20 cellular contexts compared by ENCODE assay signal in genomic region chr16:11047939-11048500, GRCh38.
DNase-seq lines count a peak whose midpoint lies in the region; TF ChIP-seq lines count a peak whose summit lies in the region.
"Had no signal": no experiment of that assay in that cellular context is flagged by ENCODE, and none has a peak within 500 bp of the region (broad histone marks: within the 10 kb centered on the region; RNA-seq: fewer than 3 reads in every experiment).

No MANE protein-coding gene starts in this region.

- peak; percentile 25 for DNase-seq in NCI-H2171 treated with DMSO at 0.1 percent for 48 hours (lab: John Stamatoyannopoulos, UW)
- DNase-seq in NCI-H2171 (lab: John Stamatoyannopoulos, UW) = no peak
- peak; percentile 65 for DNase-seq in G401 (ENCODE audit: low spot score)
- DNase-seq in cerebellum (ENCODE audit: low spot score) = peak; percentile 47
- DNase-seq in stomach = no peak
- DNase-seq in inferior parietal cortex (ENCODE audit: extremely low spot score) = no peak
- DNase-seq in NCI-H2081 treated with DMSO at 0.1 percent for 48 hours (lab: John Stamatoyannopoulos, UW) = no peak
- DNase-seq: 8988T; activated CD4-positive, CD25-positive, alpha-beta regulatory T cell treated with anti-CD3 and anti-CD28 coated beads, Interleukin-2, amount 50 U/mL, for 72 hours; activated gamma-delta T cell; amniotic stem cell; COR-L47; erythroblast; NCI-H1048; NCI-H2029; NCI-H526 treated with DMSO at 0.1 percent for 48 hours; stimulated activated CD4-positive, alpha-beta T cell treated with anti-CD3 and anti-CD28 coated beads, Interleukin-2, amount 100 ng/mL, for 48 hours had no signal

- no peaks in the 10 kb centered on the region for H3K27me3 ChIP-seq in stomach

- intact Hi-C loops in stomach (cut with DNase I; ENCODE audit: low total_unique reads) = no loop called here

- H3K4me1 Mint-ChIP-seq in nephron = peaks cover 47% of the 10 kb centered on the region

- H3K4me1 ChIP-seq in stomach = peaks cover 0 to 14% (median 5%) of the 10 kb centered on the region in 4 donors
- H3K4me1 ChIP-seq: prostate gland had no signal

- TF ChIP-seq CTCF in nephron (IDR thresholded peaks at IDR 0.05; ENCODE audit: unreplicated experiment in 3 of 3) (no peak), stomach (IDR thresholded peaks at IDR 0.05) (no peak)

- H3K4me3 ChIP-seq in stomach = no peak overlapping the region
- H3K4me3 ChIP-seq: HAP-1, prostate gland had no signal

- peak overlapping the region; percentile 95 to 97 (median 97) for H3K27ac Mint-ChIP-seq in nephron

- H3K9me3 Mint-ChIP-seq in nephron = no peaks in the 10 kb centered on the region

- no peak for TF ChIP-seq POLR2A in stomach (IDR thresholded peaks at IDR 0.05)

- in situ Hi-C loops in G401 (cut with HindIII; ENCODE audit: low sequenced_read_pairs) = no loop called here

- peak overlapping the region in 1 of 5 donors; percentile 53 for H3K27ac ChIP-seq in stomach

- peaks cover 43% of the 10 kb centered on the region for H3K36me3 Mint-ChIP-seq in nephron (ENCODE audit: low read depth)

- peaks cover 4 to 94% (median 82%) of the 10 kb centered on the region in 4 donors for H3K36me3 ChIP-seq in stomach
- H3K36me3 ChIP-seq: HAP-1 had no signal

- H3K9me3 ChIP-seq in stomach = no peaks in the 10 kb centered on the region
- H3K9me3 ChIP-seq: HAP-1, prostate gland had no signal

- no peaks in the 10 kb centered on the region for H3K27me3 Mint-ChIP-seq in nephron (ENCODE audit: low read depth)

- TF ChIP-seq EP300 in stomach (IDR thresholded peaks at IDR 0.05) = no peak

- no peak overlapping the region for H3K4me3 Mint-ChIP-seq in nephron

- 91 to 95% (median 93%) methylated on average over 14 of the region's 14 CpGs for WGBS in stomach, 5 donors

Comparison
In these comparisons a context has a peak if more than half of its experiments do, and no peak if none do; other contexts are left out.
1. DNase-seq: peak in NCI-H2171 treated with DMSO at 0.1 percent for 48 hours (single experiment), G401 (single experiment) and cerebellum (single experiment); none in NCI-H2171 (single experiment), stomach (single experiment), inferior parietal cortex (single experiment) and NCI-H2081 treated with DMSO at 0.1 percent for 48 hours (single experiment).